23 cellular contexts compared by ENCODE assay signal in the genomic region with DNA sequence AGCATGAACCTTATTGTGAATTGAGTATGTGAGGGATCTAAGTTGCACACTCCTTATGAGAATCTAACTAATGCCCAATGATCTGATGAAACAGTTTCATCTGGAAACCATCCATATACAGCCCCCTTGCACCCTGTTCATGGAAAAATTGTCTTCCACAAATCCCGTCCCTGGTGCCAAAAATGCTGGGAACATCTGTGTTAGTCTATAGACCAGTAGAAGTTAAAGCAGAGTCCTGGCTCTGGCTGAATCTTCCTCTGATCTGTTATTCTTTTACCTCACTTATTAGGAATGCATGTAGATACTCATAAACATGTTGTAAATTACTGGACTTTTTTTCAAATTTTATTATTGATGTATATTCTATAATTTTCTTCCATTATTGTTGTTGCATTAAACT. TPM values are rescaled to one million over a fixed set of nuclear protein-coding genes. Genes with fewer than 3 reads are reported as not detected.
"Had no signal": no experiment of that assay in that cellular context is flagged by ENCODE, and none has a peak within 500 bp of the region (broad histone marks: within the 10 kb centered on the region; RNA-seq: fewer than 3 reads in every experiment).

No MANE protein-coding gene starts in this region.

- H3K9me3 ChIP-seq: adrenal gland, lower lobe of right lung, tibial artery, uterus had no signal

- H3K4me3 ChIP-seq: adrenal gland, cardiac muscle cell, lower lobe of right lung, tibial artery, uterus had no signal

- H3K27me3 Mint-ChIP-seq: activated naive CD4-positive, alpha-beta T cell treated with anti-CD3 and anti-CD28 coated beads, Interleukin-2, amount 50 U/mL, for 24 hours; effector memory CD8-positive, alpha-beta T cell; natural killer cell treated with Interleukin-12 subunit alpha and Interleukin-12 subunit beta and Interleukin-15 and Interleukin-18, amount 100 ng/mL, for 72 hours had no signal

- H3K27ac ChIP-seq: adrenal gland, cardiac muscle cell, epithelial cell of prostate, lower lobe of right lung, tibial artery, uterus, VCaP had no signal

- H3K4me3 Mint-ChIP-seq: activated naive CD4-positive, alpha-beta T cell treated with anti-CD3 and anti-CD28 coated beads, Interleukin-2, amount 50 U/mL, for 24 hours; activated T-cell treated with anti-CD3 and anti-CD28 coated beads, Interleukin-2, amount 50 U/mL, for 72 hours; effector memory CD8-positive, alpha-beta T cell; natural killer cell treated with Interleukin-12 subunit alpha and Interleukin-12 subunit beta and Interleukin-15 and Interleukin-18, amount 100 ng/mL, for 72 hours had no signal

- H3K27me3 ChIP-seq: adrenal gland, cardiac muscle cell, tibial artery, uterus had no signal

- H3K27ac Mint-ChIP-seq: activated naive CD4-positive, alpha-beta T cell treated with anti-CD3 and anti-CD28 coated beads, Interleukin-2, amount 50 U/mL, for 24 hours; activated T-cell treated with anti-CD3 and anti-CD28 coated beads, Interleukin-2, amount 50 U/mL, for 72 hours; effector memory CD8-positive, alpha-beta T cell; natural killer cell treated with Interleukin-12 subunit alpha and Interleukin-12 subunit beta and Interleukin-15 and Interleukin-18, amount 100 ng/mL, for 72 hours had no signal

- H3K4me1 ChIP-seq: lower lobe of right lung, tibial artery, uterus had no signal

- H3K9me3 Mint-ChIP-seq: activated naive CD4-positive, alpha-beta T cell treated with anti-CD3 and anti-CD28 coated beads, Interleukin-2, amount 50 U/mL, for 24 hours; activated T-cell treated with anti-CD3 and anti-CD28 coated beads, Interleukin-2, amount 50 U/mL, for 72 hours; effector memory CD8-positive, alpha-beta T cell; natural killer cell treated with Interleukin-12 subunit alpha and Interleukin-12 subunit beta and Interleukin-15 and Interleukin-18, amount 100 ng/mL, for 72 hours had no signal

- H3K36me3 Mint-ChIP-seq: natural killer cell treated with Interleukin-12 subunit alpha and Interleukin-12 subunit beta and Interleukin-15 and Interleukin-18, amount 100 ng/mL, for 72 hours had no signal

- DNase-seq: activated CD4-positive, alpha-beta T cell treated with anti-CD3 and anti-CD28 coated beads for 1 hour; activated gamma-delta T cell; activated T-cell treated with anti-CD3 and anti-CD28 coated beads, Interleukin-2, amount 50 U/mL, for 72 hours; adrenal gland; dermis blood vessel endothelial cell; effector memory CD8-positive, alpha-beta T cell; hippocampal formation; islet precursor cell; lower lobe of right lung; nucleus accumbens; retina; stimulated activated CD4-positive, alpha-beta T cell treated with anti-CD3 and anti-CD28 coated beads, Interleukin-12 subunit alpha, Interleukin-12 subunit beta, amount 100 ng/mL, for 4 hours; stimulated activated CD4-positive, alpha-beta T cell treated with anti-CD3 and anti-CD28 coated beads, Interleukin-2, amount 100 ng/mL, for 24 hours; stimulated activated naive CD4-positive, alpha-beta T cell treated with Interleukin-2 at 50 U/mL for 16 hours; SW 1271; T-helper 2 cell; tibial artery; uterus had no signal

- H3K36me3 ChIP-seq: adrenal gland, cardiac muscle cell, lower lobe of right lung, tibial artery, uterus had no signal

RNA-seq across cellular contexts. Expression of gene SULT1B1, which starts 29.2 kb away (rescaled TPM):
- total RNA-seq: cardiac muscle cell had no signal
